ENCODE assay signal across 11 cellular contexts in genomic region chr22:50300620-50301257, GRCh38. TPM values are rescaled to one million over a fixed set of nuclear protein-coding genes. Genes with fewer than 3 reads are reported as not detected.
A peak's percentile ranks its signal among the peaks of the same experiment; 100 is the strongest.
DNase-seq lines count a peak whose midpoint lies in the region; ATAC-seq and TF ChIP-seq lines count a peak whose summit lies in the region.
"Had no signal": no experiment of that assay in that cellular context is flagged by ENCODE, and none has a peak within 500 bp of the region (broad histone marks: within the 10 kb centered on the region; RNA-seq: fewer than 3 reads in every experiment).

No MANE protein-coding gene starts in this region.

- no peak for TF ChIP-seq POLR2A in spleen (IDR thresholded peaks at IDR 0.05)

- H3K4me1 Mint-ChIP-seq in stimulated activated naive B cell treated with anti-CD40 and anti-IgM and Interleukin-4, amounts not matched to agents 10 μg/mL and 1 μg/mL and 100 μg/mL, for 72 hours: peaks cover 45 to 78% of the 10 kb centered on the region in 2 donors

- no peak for DNase-seq in ascending aorta (ENCODE audit: low spot score in 2 of 2)
- no peak for DNase-seq in left lung
- no peak for DNase-seq in spleen
- no peak for DNase-seq in stimulated activated CD4-positive, alpha-beta T cell treated with anti-CD3 and anti-CD28 coated beads, Interleukin-15, amount 100 ng/mL, for 24 hours
- DNase-seq in activated CD4-positive, CD25-positive, alpha-beta regulatory T cell treated with anti-CD3 and anti-CD28 coated beads, Interleukin-2, amount 50 U/mL, for 72 hours: no peak
- DNase-seq in stimulated activated naive B cell treated with anti-CD40 and anti-IgM and Interleukin-4, amounts not matched to agents 10 μg/mL and 1 μg/mL and 100 μg/mL, for 72 hours: no peak
- DNase-seq: activated T-cell treated with anti-CD3 and anti-CD28 coated beads for 4 hours, brain microvascular endothelial cell, NCI-H1930 had no signal

- no peaks in the 10 kb centered on the region for H3K9me3 Mint-ChIP-seq in stimulated activated naive B cell treated with anti-CD40 and anti-IgM and Interleukin-4, amounts not matched to agents 10 μg/mL and 1 μg/mL and 100 μg/mL, for 72 hours

- H3K9me3 ChIP-seq in ES-I3 (ENCODE audit: control insufficient read depth, insufficient read depth, low read length) (no peaks in the 10 kb centered on the region), ascending aorta (no peaks in the 10 kb centered on the region), left lung (no peaks in the 10 kb centered on the region), spleen (no peaks in the 10 kb centered on the region)

- H3K36me3 ChIP-seq in ES-I3 (ENCODE audit: insufficient read depth, low read length) (no peaks in the 10 kb centered on the region; the same call in 1 of the 2 replicates), ascending aorta (no peaks in the 10 kb centered on the region), left lung (peaks cover 0 to 4% of the 10 kb centered on the region in 2 donors), spleen (peaks cover 0 to 24% (median 0%) of the 10 kb centered on the region in 6 donors)

- H3K4me1 ChIP-seq in ES-I3 (ENCODE audit: insufficient read depth, low read length): peaks cover 13% of the 10 kb centered on the region; the same call in 1 of the 2 replicates
- H3K4me1 ChIP-seq in ascending aorta: peaks cover 59 to 80% of the 10 kb centered on the region in 2 donors
- H3K4me1 ChIP-seq in left lung: peaks cover 78 to 94% of the 10 kb centered on the region in 2 donors
- peaks cover 79 to 100% (median 96%) of the 10 kb centered on the region in 6 donors for H3K4me1 ChIP-seq in spleen

- H3K27me3 ChIP-seq in ascending aorta: no peaks in the 10 kb centered on the region
- peaks cover 0 to 27% of the 10 kb centered on the region in 2 donors for H3K27me3 ChIP-seq in left lung
- H3K27me3 ChIP-seq in spleen (replicated peaks in 1 of 7): peaks cover 0 to 63% (median 9%) of the 10 kb centered on the region in 7 donors
- H3K27me3 ChIP-seq: brain microvascular endothelial cell had no signal

- H3K4me3 Mint-ChIP-seq in stimulated activated naive B cell treated with anti-CD40 and anti-IgM and Interleukin-4, amounts not matched to agents 10 μg/mL and 1 μg/mL and 100 μg/mL, for 72 hours: no peak overlapping the region

- peak overlapping the region; percentile 58 to 86 for H3K27ac ChIP-seq in ascending aorta
- H3K27ac ChIP-seq in left lung: peak overlapping the region in 1 of 2 donors; percentile 93
- peak overlapping the region in 6 of 8 donors; percentile 27 to 96 (median 92) for H3K27ac ChIP-seq in spleen
- H3K27ac ChIP-seq: brain microvascular endothelial cell had no signal

- no peak overlapping the region for H3K27ac Mint-ChIP-seq in stimulated activated naive B cell treated with anti-CD40 and anti-IgM and Interleukin-4, amounts not matched to agents 10 μg/mL and 1 μg/mL and 100 μg/mL, for 72 hours

- ATAC-seq in left lung (no peak), GM18519 (IDR thresholded peaks at IDR 0.05; ENCODE audit: low FRiP score, unreplicated experiment) (no peak)
- no peak for ATAC-seq in stimulated activated naive B cell treated with anti-CD40 and anti-IgM and Interleukin-4, amounts not matched to agents 10 μg/mL and 1 μg/mL and 100 μg/mL, for 72 hours (replicated peaks)

- intact Hi-C loops in ascending aorta (cut with DNase I): loop anchor here (10.0 kb wide), 1 partner anchor 366 kb away; no protein-coding TSS in a partner anchor
- intact Hi-C loops in left lung (cut with DNase I): no loop called here
- intact Hi-C loops in spleen (cut with DNase I; ENCODE audit: low total_unique reads): no loop called here

- H3K36me3 Mint-ChIP-seq in stimulated activated naive B cell treated with anti-CD40 and anti-IgM and Interleukin-4, amounts not matched to agents 10 μg/mL and 1 μg/mL and 100 μg/mL, for 72 hours: no peaks in the 10 kb centered on the region

- peaks cover 11 to 57% of the 10 kb centered on the region in 2 donors for H3K27me3 Mint-ChIP-seq in stimulated activated naive B cell treated with anti-CD40 and anti-IgM and Interleukin-4, amounts not matched to agents 10 μg/mL and 1 μg/mL and 100 μg/mL, for 72 hours

- TF ChIP-seq CTCF in ascending aorta (IDR thresholded peaks at IDR 0.05): no peak
- no peak for TF ChIP-seq CTCF in left lung (IDR thresholded peaks at IDR 0.05)
- no peak for TF ChIP-seq CTCF in spleen (IDR thresholded peaks at IDR 0.05 in 8 of 11, conservative IDR thresholded peaks at IDR 0.05 in 3 of 11)

- H3K9ac ChIP-seq in ES-I3 (ENCODE audit: low read depth, low read length): peak overlapping the region; percentile 43; the same call in 1 of the 2 replicates

- H3K4me3 ChIP-seq in ascending aorta: peak overlapping the region; percentile 34 to 43
- peak overlapping the region; percentile 5 to 32 for H3K4me3 ChIP-seq in left lung
- peak overlapping the region in 7 of 8 donors; percentile 30 to 91 (median 33) for H3K4me3 ChIP-seq in spleen

- WGBS in spleen, 5 donors: 54 to 78% (median 74%) methylated on average over 9 to 14 of the region's 14 CpGs

RNA-seq across cellular contexts. Expression of gene PLXNB2, which starts 6.7 kb away (rescaled TPM):
- total RNA-seq in ascending aorta: 287 TPM
- 100 to 1,000 TPM; 237 to 391 TPM for total RNA-seq in left lung
- 100 to 1,000 TPM; 175 to 382 (median 278) TPM for total RNA-seq in spleen
- polyA plus RNA-seq in spleen: 100 to 1,000 TPM in 1 of 3 donors, 10 to 100 TPM in 2; 41.9 to 113 (median 68.3) TPM

RNA-seq across cellular contexts. Expression of gene DENND6B, which starts 26.1 kb away (rescaled TPM):
- total RNA-seq in ascending aorta (1.4 TPM), left lung (1 to 10 TPM; 7.3 to 8.2 TPM), spleen (1 to 10 TPM; 4.5 to 8.9 (median 6.0) TPM)
- 10 to 100 TPM in 1 of 3 donors, 1 to 10 TPM in 2; 6.4 to 10.4 (median 9.9) TPM for polyA plus RNA-seq in spleen

RNA-seq across cellular contexts. Expression of gene MAPK11, which starts 30.6 kb away (rescaled TPM):
- total RNA-seq in ascending aorta: 117 TPM
- total RNA-seq in left lung: 10 to 100 TPM; 10.3 to 15.1 TPM
- 10 to 100 TPM in 3 of 7 donors, 1 to 10 TPM in 4; 5.2 to 20.7 (median 9.3) TPM for total RNA-seq in spleen
- 10 to 100 TPM; 10.7 to 25.3 (median 21.0) TPM for polyA plus RNA-seq in spleen

RNA-seq across cellular contexts. Expression of gene MAPK12, which starts 39.3 kb away (rescaled TPM):
- 29.4 TPM for total RNA-seq in ascending aorta
- 10 to 100 TPM; 11.6 to 14.6 TPM for total RNA-seq in left lung
- total RNA-seq in spleen: 10 to 100 TPM in 2 of 7 donors, 1 to 10 TPM in 5; 3.9 to 11.6 (median 6.4) TPM
- polyA plus RNA-seq in spleen: 10 to 100 TPM in 1 of 3 donors, 1 to 10 TPM in 2; 6.9 to 11.0 (median 9.0) TPM

RNA-seq across cellular contexts. Expression of gene PPP6R2, which starts 42.4 kb away (rescaled TPM):
- total RNA-seq in ascending aorta (55.5 TPM), left lung (10 to 100 TPM; 41.5 to 53.0 TPM), spleen (10 to 100 TPM; 54.0 to 76.2 (median 64.7) TPM)
- 10 to 100 TPM; 23.6 to 48.7 (median 27.8) TPM for polyA plus RNA-seq in spleen
